ENCODE assay signal across 23 cellular contexts in genomic region chr10:28691187-28691694, GRCh38. TPM values are rescaled to one million over a fixed set of nuclear protein-coding genes. Genes with fewer than 3 reads are reported as not detected.
DNase-seq lines count a peak whose midpoint lies in the region; ATAC-seq, FAIRE-seq and TF ChIP-seq lines count a peak whose summit lies in the region.
"Had no signal": no experiment of that assay in that cellular context is flagged by ENCODE, and none has a peak within 500 bp of the region (broad histone marks: within the 10 kb centered on the region; RNA-seq: fewer than 3 reads in every experiment).

No MANE protein-coding gene starts in this region.

- TF ChIP-seq EP300 in HepG2 (IDR thresholded peaks at IDR 0.05; ENCODE audit: low read depth in 2 of 2, low read length in 2 of 2), result no peak
- no peak for TF ChIP-seq EP300 in HepG2 (CRISPR knock-in tag; IDR thresholded peaks at IDR 0.05; ENCODE audit: borderline replicate concordance)
- TF ChIP-seq EP300 in K562 (IDR thresholded peaks at IDR 0.05; ENCODE audit: low read length), result no peak

- H4K20me1 ChIP-seq in HepG2 (ENCODE audit: insufficient read depth, low read length) (no peaks in the 10 kb centered on the region), K562 (replicated peaks; ENCODE audit: control insufficient read depth, insufficient read depth, low read length) (no peaks in the 10 kb centered on the region)
- H4K20me1 ChIP-seq: BLaER1 had no signal

- POLR2A ChIA-PET in HepG2 (lab: Yijun Ruan, JAX), result no interaction called here
- POLR2A ChIA-PET in K562 (lab: Yijun Ruan, JAX), result interaction anchor here (1.6 kb wide), 1 partner anchor 10 kb away, joined by 5 read pairs; no protein-coding TSS in a partner anchor

- no peaks in the 10 kb centered on the region for H3K9me1 ChIP-seq in K562 (ENCODE audit: control insufficient read depth, insufficient read depth, low read length)

- H3K23ac ChIP-seq in trophoblast cell (ENCODE audit: low read length), result no peak overlapping the region

- H3K4me1 ChIP-seq in HepG2 (ENCODE audit: insufficient read depth, low read length), result peaks cover 14% of the 10 kb centered on the region
- H3K4me1 ChIP-seq in right lobe of liver, result peaks cover 0 to 15% (median 2%) of the 10 kb centered on the region in 4 donors
- H3K4me1 ChIP-seq in K562 (replicated peaks in 1 of 2; ENCODE audit: control insufficient read depth in 2 of 2, insufficient read depth in 2 of 2, low read length in 2 of 2), result no peaks in the 10 kb centered on the region; a peak in 1 of 5 replicates
- peaks cover 0 to 2% of the 10 kb centered on the region in 2 experiments for H3K4me1 ChIP-seq in trophoblast cell (ENCODE audit: control insufficient read depth in 1 of 2, insufficient read depth in 2 of 2, low read length in 2 of 2)

- H3K4me2 ChIP-seq in HepG2 (ENCODE audit: low read depth, low read length) (no peak overlapping the region), K562 (ENCODE audit: insufficient read depth, low read length) (no peak overlapping the region), trophoblast cell (ENCODE audit: low read length) (no peak overlapping the region)
- H3K4me2 ChIP-seq: A549, BLaER1 had no signal

- H2BK12ac ChIP-seq in trophoblast cell (ENCODE audit: low read length), result no peak overlapping the region

- intact Hi-C loops in HepG2 (cut with micrococcal nuclease; ENCODE audit: unreplicated experiment), result no loop called here
- intact Hi-C loops in right lobe of liver (cut with DNase I), result no loop called here
- intact Hi-C loops in K562 (cut with micrococcal nuclease), result no loop called here

- 66% methylated on average over 6 of the region's 6 CpGs for WGBS in HepG2 (ENCODE audit: low lambda C conversion rate)
- 90% methylated on average over 5 of the region's 6 CpGs for WGBS in right lobe of liver (ENCODE audit: insufficient coverage, low coverage, low lambda C conversion rate, missing lambda C conversion rate)
- WGBS in K562 (ENCODE audit: insufficient coverage, low coverage, missing lambda C conversion rate), result 45% methylated on average over 4 of the region's 6 CpGs
- WGBS in trophoblast cell (ENCODE audit: extremely low coverage, insufficient coverage, insufficient read length), result no CpG with 5 or more reads among the region's 6 CpGs

- no peak overlapping the region for H3K4ac ChIP-seq in trophoblast cell (ENCODE audit: low read depth, low read length)

- FAIRE-seq in HepG2 (lab: Jason Lieb, UNC) (no peak), K562 (lab: Jason Lieb, UNC) (peak; percentile 37)
- FAIRE-seq: A549, GM12891, GM19239 had no signal

- H3K36me3 ChIP-seq in HepG2 (replicated peaks in 1 of 2; ENCODE audit: control insufficient read depth in 1 of 2, insufficient read depth in 2 of 2, low read length in 2 of 2), result no peaks in the 10 kb centered on the region
- H3K36me3 ChIP-seq in right lobe of liver, result no peaks in the 10 kb centered on the region
- H3K36me3 ChIP-seq in K562 (ENCODE audit: control insufficient read depth, insufficient read depth, low read length), result no peaks in the 10 kb centered on the region
- H3K36me3 ChIP-seq in trophoblast cell (ENCODE audit: control insufficient read depth in 1 of 2, insufficient read depth in 2 of 2, low read length in 2 of 2), result no peaks in the 10 kb centered on the region
- H3K36me3 ChIP-seq: BE2C, BLaER1 had no signal

- H4K8ac ChIP-seq in trophoblast cell (ENCODE audit: low read depth, low read length), result no peak overlapping the region

- TF ChIP-seq RAD21 in HepG2 (CRISPR knock-in tag; IDR thresholded peaks at IDR 0.05) (no peak), K562 (CRISPR knock-in tag; conservative IDR thresholded peaks at IDR 0.05 in 1 of 2, IDR thresholded peaks at IDR 0.05 in 1 of 2) (no peak)

- H3K9me3 ChIP-seq in HepG2 (ENCODE audit: low read length) (no peaks in the 10 kb centered on the region), right lobe of liver (no peaks in the 10 kb centered on the region), K562 (replicated peaks; ENCODE audit: control insufficient read depth, insufficient read depth, low read depth, low read length) (no peaks in the 10 kb centered on the region), trophoblast cell (ENCODE audit: insufficient read depth, low read depth, low read length) (no peaks in the 10 kb centered on the region)
- H3K9me3 ChIP-seq: A549, BE2C, BLaER1 had no signal

- no peak overlapping the region for H3K14ac ChIP-seq in trophoblast cell (ENCODE audit: low read length)

- DNase-seq in HepG2 (ENCODE audit: low spot score), result no peak
- no peak for DNase-seq in right lobe of liver
- DNase-seq in K562 (ENCODE audit: extremely low read depth in 1 of 4, low spot score in 3 of 4), result peak in 1 of 4 experiments; percentile 46
- DNase-seq in trophoblast cell, result no peak
- DNase-seq in activated CD4-positive, alpha-beta T cell treated with anti-CD3 and anti-CD28 coated beads, Interleukin-2, amount 50 U/mL, for 4 hours, result no peak
- no peak for DNase-seq in GM10266 (ENCODE audit: extremely low spot score)
- DNase-seq: BE2C; C1 segment of cervical spinal cord; CD4-positive, alpha-beta memory T cell; CD4-positive, CD25-positive, alpha-beta regulatory T cell; CD8-positive, alpha-beta memory T cell; COR-L47; DMS 273 treated with DMSO at 0.1 percent for 48 hours; DMS153; DMS79; DND-41; EL; GDM1 had no signal

- H3K27ac ChIP-seq in HepG2 (ENCODE audit: extremely low read length, insufficient read depth, low read length) (no peak overlapping the region), right lobe of liver (no peak overlapping the region), K562 (ENCODE audit: extremely low read depth, low read depth, low read length) (no peak overlapping the region), trophoblast cell (ENCODE audit: low read depth, low read length) (no peak overlapping the region)
- H3K27ac ChIP-seq: 22Rv1, A549, BLaER1 had no signal

- TF ChIP-seq POLR2A in HepG2 (IDR thresholded peaks at IDR 0.05; ENCODE audit: insufficient read depth in 1 of 2, low read depth in 2 of 2, low read length in 2 of 2) (no peak), right lobe of liver (IDR thresholded peaks at IDR 0.05) (no peak), K562 (conservative IDR thresholded peaks at IDR 0.05) (no peak)

- no TSS peak for BruUV-seq in HepG2 (replicated peaks; lab: Mats Ljungman, UMichigan)
- no TSS peak for BruUV-seq in K562 (replicated peaks; lab: Mats Ljungman, UMichigan)

- H2AFZ ChIP-seq in HepG2 (ENCODE audit: low read length), result no peak overlapping the region
- H2AFZ ChIP-seq in K562 (ENCODE audit: low read depth, low read length), result no peak overlapping the region
- H2AFZ ChIP-seq in trophoblast cell (ENCODE audit: insufficient read depth, low read length, poor library complexity), result no peak overlapping the region

- H3K18ac ChIP-seq in trophoblast cell (ENCODE audit: low read length), result no peak overlapping the region

- ATAC-seq in HepG2 (no peak), right lobe of liver (no peak), K562 (no peak; the same call in 1 of the 3 replicates)

- peak overlapping the region; percentile 37 for H2AK5ac ChIP-seq in trophoblast cell (ENCODE audit: low read length)

- H3K27me3 ChIP-seq in HepG2 (ENCODE audit: control insufficient read depth in 1 of 2, insufficient read depth in 2 of 2, low read length in 2 of 2) (no peaks in the 10 kb centered on the region; a peak in 1 of 5 replicates), right lobe of liver (no peaks in the 10 kb centered on the region), K562 (ENCODE audit: control insufficient read depth in 2 of 2, insufficient read depth in 2 of 2, low read length in 2 of 2) (no peaks in the 10 kb centered on the region), trophoblast cell (ENCODE audit: insufficient read depth, low read length) (no peaks in the 10 kb centered on the region)
- H3K27me3 ChIP-seq: BE2C, BLaER1 had no signal

- H3K79me2 ChIP-seq in HepG2 (ENCODE audit: insufficient read depth, low read length), result no peaks in the 10 kb centered on the region
- H3K79me2 ChIP-seq in K562 (ENCODE audit: control insufficient read depth, insufficient read depth, low read length), result no peaks in the 10 kb centered on the region
- no peaks in the 10 kb centered on the region for H3K79me2 ChIP-seq in trophoblast cell (ENCODE audit: control insufficient read depth, insufficient read depth, low read length, poor library complexity)

- H3K4me3 ChIP-seq in HepG2 (replicated peaks in 1 of 3; ENCODE audit: insufficient read depth in 1 of 3, low read depth in 2 of 3, low read length in 3 of 3) (no peak overlapping the region), right lobe of liver (no peak overlapping the region), K562 (no peak overlapping the region), trophoblast cell (ENCODE audit: low read depth, low read length) (no peak overlapping the region)
- H3K4me3 ChIP-seq: A549, BLaER1 had no signal

- no peak overlapping the region for H2BK5ac ChIP-seq in trophoblast cell (ENCODE audit: low read depth, low read length, poor library complexity)

- in situ Hi-C loops in HepG2 (cut with HindIII; ENCODE audit: extremely low pct_ligation_motif_present, low pct_unique_long_range_greater_than_20kb) (no loop called here), K562 (cut with MboI) (no loop called here)

- CTCF ChIA-PET in HepG2 (lab: Yijun Ruan, JAX; ENCODE audit: low intra/inter-chr PET ratio, low total read pairs) (no interaction called here), K562 (lab: Yijun Ruan, JAX; ENCODE audit: low intra/inter-chr PET ratio) (no interaction called here)

- no peak overlapping the region for H3K9ac ChIP-seq in HepG2 (ENCODE audit: insufficient read depth, low read depth, low read length)
- no peak overlapping the region for H3K9ac ChIP-seq in K562 (ENCODE audit: insufficient read depth in 1 of 2, low read depth in 2 of 2, low read length in 2 of 2)
- no peak overlapping the region for H3K9ac ChIP-seq in trophoblast cell (ENCODE audit: low read length)
- H3K9ac ChIP-seq: BLaER1 had no signal

- TF ChIP-seq CTCF in HepG2 (CRISPR knock-in tag; IDR thresholded peaks at IDR 0.05), result no peak
- no peak for TF ChIP-seq CTCF in right lobe of liver (IDR thresholded peaks at IDR 0.05)
- no peak for TF ChIP-seq CTCF in K562 (IDR thresholded peaks at IDR 0.05 in 2 of 3, conservative IDR thresholded peaks at IDR 0.05 in 1 of 3; ENCODE audit: insufficient read depth in 2 of 3, low read depth in 1 of 3, low read length in 3 of 3)
- no peak for TF ChIP-seq CTCF in GM10266 (IDR thresholded peaks at IDR 0.05; ENCODE audit: control insufficient read depth, insufficient read depth, low read depth, missing control alignments)

- H3K79me1 ChIP-seq in trophoblast cell (ENCODE audit: low read length), result peaks cover 3% of the 10 kb centered on the region

- H4K91ac ChIP-seq in trophoblast cell (ENCODE audit: low read depth, low read length), result peak overlapping the region; percentile 14

- no peak overlapping the region for H2BK120ac ChIP-seq in trophoblast cell (ENCODE audit: insufficient read depth, low read length, poor library complexity)

- H4K12ac ChIP-seq in trophoblast cell (ENCODE audit: low read depth, low read length), result no peak overlapping the region

RNA-seq across cellular contexts. Expression of gene BAMBI, which starts 13.9 kb away (rescaled TPM):
- total RNA-seq in HepG2 (2016; rRNA removed; fragmentation: Illumina TruSeq; extraction: Trizol) (13.2 and 23.6 TPM in 2 replicates), right lobe of liver (10 to 100 TPM in 2 of 6 experiments, 1 to 10 TPM in 4; 2.4 to 22.4 (median 7.2) TPM), K562 (2014; rRNA removed) (21.8 TPM in 2 replicates), K562 (2014; rRNA removed; fragmentation: Illumina TruSeq; extraction: Trizol) (13.5 and 14.8 TPM in 2 replicates), K562 (2015; rRNA removed; fragmentation: Illumina TruSeq; extraction: Trizol) (18.9 and 19.2 TPM in 2 replicates), K562 (2021) (18.7 and 20.1 TPM in 2 replicates)
- total RNA-seq in HepG2 (2016; cell fraction: cytosol; rRNA removed; fragmentation: Illumina TruSeq; extraction: Trizol; ENCODE audit: low read depth), result 5.9 and 7.5 TPM in 2 replicates
- 13.9 and 23.0 TPM in 2 replicates for total RNA-seq in HepG2 (2016; cell fraction: insoluble cytoplasmic fraction; rRNA removed; fragmentation: Illumina TruSeq; extraction: Trizol)
- 12.2 and 13.9 TPM in 2 replicates for total RNA-seq in HepG2 (2016; cell fraction: membrane; rRNA removed; fragmentation: Illumina TruSeq; extraction: Trizol)
- total RNA-seq in HepG2 (2016; cell fraction: nucleus; rRNA removed; fragmentation: Illumina TruSeq; extraction: Trizol), result 26.5 and 27.4 TPM in 2 replicates
- polyA plus RNA-seq in HepG2 (2011; rRNA removed) (12.0 and 12.9 TPM in 2 replicates), K562 (2011; rRNA removed) (7.2 and 7.7 TPM in 2 replicates), K562 (2014; fragmentation: Illumina TruSeq; extraction: Trizol) (10.9 and 11.6 TPM in 2 replicates), K562 (2014; fragmentation: Nextera tagmentation; extraction: Ambion mirVana) (1 to 10 TPM; 2.0 to 2.9 TPM), K562 (2014; rRNA removed) (13.2 and 13.6 TPM in 2 replicates)
- 11.4 and 12.6 TPM in 2 replicates for polyA plus RNA-seq in HepG2 (2011; cell fraction: cytosol; rRNA removed)
- 15.1 and 17.1 TPM in 2 replicates for polyA plus RNA-seq in HepG2 (2011; cell fraction: nucleus; rRNA removed)
- 14.8 and 39.0 TPM in 2 replicates for polyA plus RNA-seq in HepG2 (2012)
- polyA plus RNA-seq in HepG2 (2016; cell fraction: cytosol; fragmentation: Illumina TruSeq; extraction: Trizol; ENCODE audit: low read depth), result 3.1 and 4.6 TPM in 2 replicates
- polyA plus RNA-seq in HepG2 (2016; cell fraction: insoluble cytoplasmic fraction; fragmentation: Illumina TruSeq; extraction: Trizol; ENCODE audit: low read depth), result 11.2 and 12.5 TPM in 2 replicates
- 6.7 and 8.6 TPM in 2 replicates for polyA plus RNA-seq in HepG2 (2016; cell fraction: membrane; fragmentation: Illumina TruSeq; extraction: Trizol; ENCODE audit: low read depth)
- 45.7 and 45.8 TPM in 2 replicates for polyA plus RNA-seq in HepG2 (2016; cell fraction: nucleus; fragmentation: Illumina TruSeq; extraction: Trizol; ENCODE audit: insufficient read depth, low read depth)
- polyA minus RNA-seq in HepG2 (2011; rRNA and poly(A)+ RNA removed; ENCODE audit: low replicate concordance), result 2.5 and 6.7 TPM in 2 replicates
- polyA minus RNA-seq in HepG2 (2011; cell fraction: cytosol; rRNA and poly(A)+ RNA removed), result 6.2 and 7.0 TPM in 2 replicates
- polyA minus RNA-seq in HepG2 (2011; cell fraction: nucleus; rRNA and poly(A)+ RNA removed), result 6.8 and 10.7 TPM in 2 replicates
- total RNA-seq in K562 (2011; cell fraction: chromatin; rRNA removed; ENCODE audit: low replicate concordance), result 24.8 and 28.2 TPM in 2 replicates
- total RNA-seq in K562 (2011; cell fraction: nucleolus; rRNA removed), result 17.6 and 25.8 TPM in 2 replicates
- 17.6 and 19.4 TPM in 2 replicates for total RNA-seq in K562 (2011; cell fraction: nucleoplasm; rRNA removed)
- polyA plus RNA-seq in K562 (2011; cell fraction: cytosol; rRNA removed), result 6.9 and 11.4 TPM in 2 replicates
- 21.3 and 26.7 TPM in 2 replicates for polyA plus RNA-seq in K562 (2011; cell fraction: nucleus; rRNA removed)
- polyA plus RNA-seq in K562 (2012), result 13.5 and 15.2 TPM in 2 replicates
- 6.0 and 6.4 TPM in 2 replicates for polyA minus RNA-seq in K562 (2011; rRNA and poly(A)+ RNA removed)
- polyA minus RNA-seq in K562 (2011; cell fraction: cytosol; rRNA and poly(A)+ RNA removed), result 4.6 and 6.2 TPM in 2 replicates
- 9.3 and 13.3 TPM in 2 replicates for polyA minus RNA-seq in K562 (2011; cell fraction: nucleus; rRNA and poly(A)+ RNA removed)
- 372 and 404 TPM in 2 replicates for polyA plus RNA-seq in trophoblast cell (2013)

Comparison
In these comparisons a context has a peak if more than half of its experiments do, and no peak if none do; other contexts are left out.
1. Of the 241 proteins assayed by ChIP-seq in both HepG2 and K562: peak only in HepG2: HNRNPK and PCBP1; only in K562: CHD2, MEIS2 and POLR2AphosphoS5; in both: none; in neither: 236.